ENCODE assay signal across 8 cellular contexts in genomic region chr9:35829084-35829763, GRCh38. TPM values are rescaled to one million over a fixed set of nuclear protein-coding genes. Genes with fewer than 3 reads are reported as not detected.
A peak's percentile ranks its signal among the peaks of the same experiment; 100 is the strongest.
DNase-seq lines count a peak whose midpoint lies in the region; ATAC-seq and TF ChIP-seq lines count a peak whose summit lies in the region.

A gene with protein sequence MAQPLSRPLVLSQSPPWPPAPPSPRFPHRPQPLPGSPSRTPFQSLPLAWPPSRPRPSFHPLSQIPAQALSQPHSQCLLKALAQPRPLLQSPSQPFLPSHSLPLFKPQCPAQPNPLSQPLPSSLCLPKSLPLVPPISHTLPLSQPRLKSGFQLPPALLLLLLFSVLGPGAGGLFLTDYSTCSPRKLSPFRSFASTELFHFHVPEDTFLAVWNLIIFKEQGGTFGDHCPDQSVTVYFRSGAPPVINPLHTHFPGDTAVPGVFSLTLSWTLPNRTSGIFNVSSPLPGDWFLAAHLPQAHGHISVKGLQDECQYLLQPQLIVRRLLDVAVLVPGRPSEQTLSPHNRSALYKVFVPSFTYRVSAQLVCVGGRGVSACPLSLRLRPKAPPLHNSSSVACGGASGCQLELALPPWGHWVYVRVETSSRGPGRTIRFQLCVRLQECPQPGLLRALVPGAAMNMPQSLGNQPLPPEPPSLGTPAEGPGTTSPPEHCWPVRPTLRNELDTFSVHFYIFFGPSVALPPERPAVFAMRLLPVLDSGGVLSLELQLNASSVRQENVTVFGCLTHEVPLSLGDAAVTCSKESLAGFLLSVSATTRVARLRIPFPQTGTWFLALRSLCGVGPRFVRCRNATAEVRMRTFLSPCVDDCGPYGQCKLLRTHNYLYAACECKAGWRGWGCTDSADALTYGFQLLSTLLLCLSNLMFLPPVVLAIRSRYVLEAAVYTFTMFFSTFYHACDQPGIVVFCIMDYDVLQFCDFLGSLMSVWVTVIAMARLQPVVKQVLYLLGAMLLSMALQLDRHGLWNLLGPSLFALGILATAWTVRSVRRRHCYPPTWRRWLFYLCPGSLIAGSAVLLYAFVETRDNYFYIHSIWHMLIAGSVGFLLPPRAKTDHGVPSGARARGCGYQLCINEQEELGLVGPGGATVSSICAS (plus strand): TSS chr9:35829228. CDS start chr9:35829448, 220 bp downstream.

- H3K36me3 ChIP-seq in adrenal gland (replicated peaks in 1 of 2) (no peaks in the 10 kb centered on the region), left ventricle myocardium inferior (no peaks in the 10 kb centered on the region), upper lobe of left lung (no peaks in the 10 kb centered on the region)

- TF ChIP-seq CTCF in GM10266 (IDR thresholded peaks at IDR 0.05; ENCODE audit: control insufficient read depth, insufficient read depth, low read depth, missing control alignments), result no peak
- no peak for TF ChIP-seq CTCF in adrenal gland (IDR thresholded peaks at IDR 0.05)
- no peak for TF ChIP-seq CTCF in left ventricle myocardium inferior (IDR thresholded peaks at IDR 0.05; ENCODE audit: borderline replicate concordance)
- TF ChIP-seq CTCF in upper lobe of left lung (IDR thresholded peaks at IDR 0.05), result peak in 1 of 6 experiments; percentile 4

- H3K27me3 ChIP-seq in adrenal gland (no peaks in the 10 kb centered on the region), left ventricle myocardium inferior (ENCODE audit: low read depth) (no peaks in the 10 kb centered on the region), upper lobe of left lung (no peaks in the 10 kb centered on the region)

- peak within 1 kb of the TSS; percentile 48 to 99 (median 93) for H3K27ac ChIP-seq in adrenal gland
- peak within 1 kb of the TSS; percentile 97 for H3K27ac ChIP-seq in left ventricle myocardium inferior (replicated peaks)
- peak within 1 kb of the TSS; percentile 92 to 97 (median 94) for H3K27ac ChIP-seq in upper lobe of left lung

- intact Hi-C loops in adrenal gland (cut with DNase I), result loop anchor here (5.0 kb wide), 2 partner anchors 37 to 48 kb away; partner anchors contain the start of gene NPR2 (in 1 of the 2)
- intact Hi-C loops in left ventricle myocardium inferior (cut with micrococcal nuclease), result no loop called here
- intact Hi-C loops in posterior vena cava (cut with DNase I), result loop anchor here in 1 of 2 donors (5.0 kb wide), 1 partner anchor 37 kb away; the partner anchor contains the start of gene NPR2

- TF ChIP-seq POLR2A in adrenal gland (IDR thresholded peaks at IDR 0.05) (peak in 1 of 2 donors; percentile 52), upper lobe of left lung (IDR thresholded peaks at IDR 0.05) (peak in 2 of 4 donors; percentile 14 to 60)

- ATAC-seq in HG02763 (IDR thresholded peaks at IDR 0.05; ENCODE audit: unreplicated experiment) (peak; percentile 78), upper lobe of left lung (ENCODE audit: low FRiP score in 2 of 2) (peak; percentile 92 to 96)

- DNase-seq in GM10266 (ENCODE audit: extremely low spot score), result peak; percentile 95
- DNase-seq in NCI-H1436 (lab: John Stamatoyannopoulos, UW), result peak; percentile 95
- DNase-seq in T follicular helper cell (ENCODE audit: low read depth), result peak; percentile 92
- DNase-seq in adrenal gland, result peak; percentile 94 to 99 (median 98)
- peak; percentile 99 for DNase-seq in left ventricle myocardium inferior
- peak; percentile 98 for DNase-seq in posterior vena cava (ENCODE audit: low spot score)
- peak; percentile 99 to 100 for DNase-seq in upper lobe of left lung

- TF ChIP-seq EP300 in upper lobe of left lung (IDR thresholded peaks at IDR 0.05), result no peak

- 0 to 1% (median 1%) methylated on average over 29 to 53 of the region's 53 CpGs; no CpG with 5 or more reads in 1 of the 4 donors for WGBS in adrenal gland, 4 donors
- 1 to 2% methylated on average over 9 to 22 of the region's 53 CpGs for WGBS in upper lobe of left lung, 2 donors

- H3K9me3 ChIP-seq in adrenal gland (replicated peaks in 1 of 3) (no peaks in the 10 kb centered on the region), left ventricle myocardium inferior (replicated peaks) (no peaks in the 10 kb centered on the region), upper lobe of left lung (no peaks in the 10 kb centered on the region)

- H3K4me3 ChIP-seq in adrenal gland, result peak within 1 kb of the TSS; percentile 39 to 98 (median 50)
- H3K4me3 ChIP-seq in left ventricle myocardium inferior, result peak within 1 kb of the TSS; percentile 88
- peak within 1 kb of the TSS; percentile 75 to 88 (median 82) for H3K4me3 ChIP-seq in upper lobe of left lung

- H3K4me1 ChIP-seq in adrenal gland (replicated peaks in 1 of 2), result peaks cover 30 to 33% of the 10 kb centered on the region in 2 donors
- H3K4me1 ChIP-seq in left ventricle myocardium inferior, result peaks cover 59% of the 10 kb centered on the region
- H3K4me1 ChIP-seq in upper lobe of left lung, result peaks cover 25 to 49% (median 38%) of the 10 kb centered on the region in 4 donors

RNA-seq across cellular contexts. Expression of the gene that starts here (rescaled TPM):
- total RNA-seq in adrenal gland (10 to 100 TPM in 7 of 8 donors, 1 to 10 TPM in 1; 7.8 to 43.6 (median 19.8) TPM), left ventricle myocardium inferior (17.5 TPM), posterior vena cava (10 to 100 TPM; 16.1 to 18.5 TPM), upper lobe of left lung (10 to 100 TPM in 3 of 6 donors, 1 to 10 TPM in 3; 6.5 to 21.0 (median 10.0) TPM)
- 10 to 100 TPM; 13.3 to 33.3 (median 23.2) TPM for polyA plus RNA-seq in adrenal gland

Comparison
In these comparisons a context has a peak if more than half of its experiments do, and no peak if none do; other contexts are left out.
1. Peak in every context shown above with its lines: DNase-seq, ATAC-seq, H3K4me3 ChIP-seq and H3K27ac ChIP-seq.